1 cellular context compared by ENCODE assay signal in the genomic region with DNA sequence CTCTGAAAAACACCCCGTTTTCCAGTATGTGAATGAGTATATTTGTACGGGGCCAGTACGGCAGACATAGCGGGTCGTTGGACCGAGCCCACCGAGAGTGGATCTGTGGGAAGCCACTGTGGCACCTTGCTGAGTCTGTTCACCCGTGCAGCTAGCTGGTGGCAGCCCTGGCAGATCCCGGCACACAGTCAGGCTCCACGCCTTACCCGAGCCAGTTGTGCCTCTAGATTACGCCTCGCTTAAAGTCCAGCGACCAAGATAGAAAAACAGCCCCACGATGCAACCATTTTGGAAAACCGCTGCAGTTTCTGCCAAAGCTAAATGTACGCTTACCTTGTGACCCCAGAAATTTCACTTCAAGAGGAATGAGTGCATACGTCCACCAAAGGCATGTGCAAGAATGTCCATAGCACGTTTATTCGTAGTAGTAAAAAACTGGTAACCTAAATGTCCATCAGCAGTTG.
TF ChIP-seq lines count a peak whose summit lies in the region.

No MANE protein-coding gene starts in this region.

TF ChIP-seq in endothelial cell of umbilical vein, 7 proteins besides CTCF, POLR2A, EP300 and RAD21:
- TF ChIP-seq GATA2 (IDR thresholded peaks at IDR 0.05; ENCODE audit: insufficient read depth, insufficient read length, low read depth, low read length), result no peak
- no peak for TF ChIP-seq POLR2AphosphoS5 (IDR thresholded peaks at IDR 0.05; ENCODE audit: insufficient read depth, low read depth, low read length)
- TF ChIP-seq MYC (IDR thresholded peaks at IDR 0.05; ENCODE audit: low read depth, low read length), result no peak
- TF ChIP-seq FOS (IDR thresholded peaks at IDR 0.05; ENCODE audit: borderline replicate concordance, insufficient read depth, low read length), result no peak
- TF ChIP-seq EZH2 (IDR thresholded peaks at IDR 0.05; ENCODE audit: borderline replicate concordance, low read depth, low read length, severe bottlenecking), result no peak
- TF ChIP-seq, protein P1, sequence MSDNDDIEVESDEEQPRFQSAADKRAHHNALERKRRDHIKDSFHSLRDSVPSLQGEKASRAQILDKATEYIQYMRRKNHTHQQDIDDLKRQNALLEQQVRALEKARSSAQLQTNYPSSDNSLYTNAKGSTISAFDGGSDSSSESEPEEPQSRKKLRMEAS (IDR thresholded peaks at IDR 0.05; ENCODE audit: insufficient read depth, insufficient read length), result no peak
- TF ChIP-seq JUN (IDR thresholded peaks at IDR 0.05; ENCODE audit: borderline replicate concordance, insufficient read depth, insufficient read length, low read depth), result no peak
